In genomic region chr2:222919841-222920609, GRCh38 we compare ENCODE assay signal across 14 cellular contexts. TPM values are rescaled to one million over a fixed set of nuclear protein-coding genes. Genes with fewer than 3 reads are reported as not detected.
DNase-seq lines count a peak whose midpoint lies in the region; ATAC-seq, FAIRE-seq and TF ChIP-seq lines count a peak whose summit lies in the region.
"Had no signal": no experiment of that assay in that cellular context is flagged by ENCODE, and none has a peak within 500 bp of the region (broad histone marks: within the 10 kb centered on the region; RNA-seq: fewer than 3 reads in every experiment).

No MANE protein-coding gene starts in this region.

- peak overlapping the region; percentile 68 for H3K27ac ChIP-seq in K562 (ENCODE audit: extremely low read depth, low read depth, low read length)
- H3K27ac ChIP-seq in mesenchymal stem cell (ENCODE audit: low read length, poor library complexity, severe bottlenecking), result peak overlapping the region; percentile 68
- H3K27ac ChIP-seq: ascending aorta, suprapubic skin had no signal

- 0 out of 2 replicates have a peak, but pooled peaks have one; percentile 31 for TF ChIP-seq EP300 in K562 (IDR thresholded peaks at IDR 0.05; ENCODE audit: low read length)

- H3K23ac ChIP-seq in mesenchymal stem cell (ENCODE audit: low read length in 2 of 2), result no peak overlapping the region

- H3K27me3 ChIP-seq in BJ (ENCODE audit: control insufficient read depth, insufficient read depth, low read length), result no peaks in the 10 kb centered on the region
- H3K27me3 ChIP-seq in K562 (ENCODE audit: control insufficient read depth in 2 of 2, insufficient read depth in 2 of 2, low read length in 2 of 2), result no peaks in the 10 kb centered on the region
- H3K27me3 ChIP-seq in mesenchymal stem cell (ENCODE audit: control insufficient read depth in 1 of 2, insufficient read depth in 1 of 2, low read length in 2 of 2), result no peaks in the 10 kb centered on the region
- H3K27me3 ChIP-seq: ascending aorta, suprapubic skin had no signal

- FAIRE-seq in HTR-8/SVneo (lab: Jason Lieb, UNC) (peak; percentile 96), K562 (lab: Jason Lieb, UNC) (peak; percentile 63)
- FAIRE-seq: keratinocyte had no signal

- peak; percentile 78 for DNase-seq in BJ (ENCODE audit: low read depth)
- peak; percentile 79 for DNase-seq in HTR-8/SVneo (ENCODE audit: insufficient read length, low spot score)
- peak; percentile 43 to 79 (median 56) for DNase-seq in K562 (ENCODE audit: extremely low read depth in 1 of 4, low spot score in 3 of 4)
- peak; percentile 95 for DNase-seq in mesenchymal stem cell
- DNase-seq in activated naive CD4-positive, alpha-beta T cell (lab: John Stamatoyannopoulos, UW), result no peak
- DNase-seq in Ammon's horn (ENCODE audit: low spot score), result no peak
- DNase-seq in SK-N-DZ (ENCODE audit: low spot score), result no peak
- no peak for DNase-seq in NCI-H2107 treated with DMSO at 0.1 percent for 48 hours (lab: John Stamatoyannopoulos, UW; ENCODE audit: unreplicated experiment)
- DNase-seq: activated B cell treated with CpG ODN at 0.5 μM for 24 hours, GF-D8, NCI-H446 had no signal

- no peak overlapping the region for H4K8ac ChIP-seq in mesenchymal stem cell (ENCODE audit: low read length)

- H3K4me1 ChIP-seq in K562 (replicated peaks in 1 of 2; ENCODE audit: control insufficient read depth in 2 of 2, insufficient read depth in 2 of 2, low read length in 2 of 2) (peaks cover 0 to 17% of the 10 kb centered on the region in 2 experiments; a peak in 2 of 5 replicates), mesenchymal stem cell (ENCODE audit: control insufficient read depth, insufficient read depth, low read depth, low read length) (peaks cover 7% of the 10 kb centered on the region)
- H3K4me1 ChIP-seq: suprapubic skin had no signal

- H2BK5ac ChIP-seq in mesenchymal stem cell (ENCODE audit: low read depth, low read length, poor library complexity, severe bottlenecking), result no peak overlapping the region

- 5% methylated on average over 2 of the region's 2 CpGs for WGBS in K562 (ENCODE audit: insufficient coverage, low coverage, missing lambda C conversion rate)
- 50% methylated on average over 2 of the region's 2 CpGs for WGBS in mesenchymal stem cell

- BruUV-seq in K562 (replicated peaks; lab: Mats Ljungman, UMichigan), result no TSS peak

- no peak overlapping the region for H3K9ac ChIP-seq in K562 (ENCODE audit: insufficient read depth in 1 of 2, low read depth in 2 of 2, low read length in 2 of 2)
- peak overlapping the region; percentile 67 for H3K9ac ChIP-seq in mesenchymal stem cell (ENCODE audit: low read length)

- no peaks in the 10 kb centered on the region for H3K9me3 ChIP-seq in K562 (replicated peaks; ENCODE audit: control insufficient read depth, insufficient read depth, low read depth, low read length)
- H3K9me3 ChIP-seq in mesenchymal stem cell (ENCODE audit: control insufficient read depth, low read length), result no peaks in the 10 kb centered on the region
- H3K9me3 ChIP-seq: ascending aorta, suprapubic skin had no signal

- H2BK12ac ChIP-seq in mesenchymal stem cell (ENCODE audit: low read length in 2 of 2), result no peak overlapping the region

- no peaks in the 10 kb centered on the region for H4K20me1 ChIP-seq in K562 (replicated peaks; ENCODE audit: control insufficient read depth, insufficient read depth, low read length)

- POLR2A ChIA-PET in BJ (lab: Charles Lee), result no interaction called here
- POLR2A ChIA-PET in K562 (lab: Yijun Ruan, JAX), result no interaction called here

- no peak for TF ChIP-seq RAD21 in K562 (CRISPR knock-in tag; conservative IDR thresholded peaks at IDR 0.05 in 1 of 2, IDR thresholded peaks at IDR 0.05 in 1 of 2)

- H3K18ac ChIP-seq in mesenchymal stem cell (ENCODE audit: low read depth in 1 of 2, low read length in 2 of 2), result peak overlapping the region in 1 of 2 experiments; percentile 62

- H2BK120ac ChIP-seq in mesenchymal stem cell (ENCODE audit: low read depth, low read length), result no peak overlapping the region

- H3K9me1 ChIP-seq in K562 (ENCODE audit: control insufficient read depth, insufficient read depth, low read length), result no peaks in the 10 kb centered on the region

- H3K4ac ChIP-seq in mesenchymal stem cell (ENCODE audit: low read depth in 1 of 2, low read length in 2 of 2), result no peak overlapping the region

- CTCF ChIA-PET in BJ (lab: Yijun Ruan, JAX), result interaction anchor here (0.6 to 3.2 kb wide), 7 partner anchors 13 to 230 kb away, joined by 3 to 18 read pairs (median 3); no protein-coding TSS in a partner anchor
- CTCF ChIA-PET in K562 (lab: Yijun Ruan, JAX; ENCODE audit: low intra/inter-chr PET ratio), result no interaction called here

- H4K91ac ChIP-seq in mesenchymal stem cell (ENCODE audit: low read length), result no peak overlapping the region

- ATAC-seq in K562, result peak; percentile 88

- H2BK15ac ChIP-seq in mesenchymal stem cell (ENCODE audit: low read depth, poor library complexity, severe bottlenecking), result no peak overlapping the region

- no peak overlapping the region for H3K14ac ChIP-seq in mesenchymal stem cell (ENCODE audit: low read length in 2 of 2)

- H3K4me2 ChIP-seq in K562 (ENCODE audit: insufficient read depth, low read length), result peak overlapping the region; percentile 55
- H3K4me2 ChIP-seq in mesenchymal stem cell (ENCODE audit: low read length, poor library complexity, severe bottlenecking), result no peak overlapping the region

- TF ChIP-seq CTCF in BJ (IDR thresholded peaks at IDR 0.05; ENCODE audit: insufficient read depth, low read depth, low read length) (no peak), K562 (IDR thresholded peaks at IDR 0.05 in 2 of 3, conservative IDR thresholded peaks at IDR 0.05 in 1 of 3; ENCODE audit: insufficient read depth in 2 of 3, low read depth in 1 of 3, low read length in 3 of 3) (no peak)

- no peak overlapping the region for H2AFZ ChIP-seq in K562 (ENCODE audit: low read depth, low read length)
- no peak overlapping the region for H2AFZ ChIP-seq in mesenchymal stem cell (ENCODE audit: low read depth, low read length)

- peaks cover 4% of the 10 kb centered on the region for H3K36me3 ChIP-seq in BJ (ENCODE audit: control insufficient read depth, insufficient read depth, low read length)
- H3K36me3 ChIP-seq in K562 (ENCODE audit: control insufficient read depth, insufficient read depth, low read length), result peaks cover 84% of the 10 kb centered on the region
- H3K36me3 ChIP-seq in mesenchymal stem cell (ENCODE audit: control insufficient read depth in 1 of 2, insufficient read depth in 2 of 2, low read depth in 1 of 2, low read length in 2 of 2), result peaks cover 5 to 75% of the 10 kb centered on the region in 2 experiments

- peaks cover 45% of the 10 kb centered on the region for H3K79me2 ChIP-seq in K562 (ENCODE audit: control insufficient read depth, insufficient read depth, low read length)

- peak overlapping the region; percentile 88 for H2AK5ac ChIP-seq in mesenchymal stem cell (ENCODE audit: low read length, severe bottlenecking)

- in situ Hi-C loops in K562 (cut with MboI), result loop anchor here (10.0 kb wide), 1 partner anchor 225 kb away; no protein-coding TSS in a partner anchor

- H3K4me3 ChIP-seq in BJ (ENCODE audit: low read depth, low read length) (no peak overlapping the region), K562 (no peak overlapping the region), mesenchymal stem cell (ENCODE audit: insufficient read depth in 1 of 2, low read depth in 1 of 2, low read length in 2 of 2) (peak overlapping the region in 1 of 2 experiments; percentile 52)
- H3K4me3 ChIP-seq: ascending aorta, suprapubic skin had no signal

- intact Hi-C loops in K562 (cut with micrococcal nuclease), result no loop called here

- no peak for TF ChIP-seq POLR2A in K562 (conservative IDR thresholded peaks at IDR 0.05)

- peaks cover 8% of the 10 kb centered on the region for H3K79me1 ChIP-seq in mesenchymal stem cell (replicated peaks; ENCODE audit: low read length, poor library complexity, severe bottlenecking)

TF ChIP-seq in K562, 482 proteins besides CTCF, POLR2A, EP300 and RAD21 (continues in another document):
- TF ChIP-seq DDX20 (tag; IDR thresholded peaks at IDR 0.05; ENCODE audit: low read depth) (no peak), ATF7 (IDR thresholded peaks at IDR 0.05) (peak; percentile 83), RBM14 (IDR thresholded peaks at IDR 0.05; ENCODE audit: borderline replicate concordance, insufficient read depth, low read depth, low read length) (no peak), SMC3 (conservative IDR thresholded peaks at IDR 0.05; ENCODE audit: insufficient read depth, low read depth, low read length) (no peak), STAT5B (CRISPR knock-in tag; IDR thresholded peaks at IDR 0.05) (no peak), TBL1XR1 (IDR thresholded peaks at IDR 0.05; ENCODE audit: low read length in 2 of 2) (no peak), DPF2 (IDR thresholded peaks at IDR 0.05) (peak; percentile 81), SREBF1 (IDR thresholded peaks at IDR 0.05; ENCODE audit: borderline replicate concordance, low read depth, low read length) (no peak)

RNA-seq across cellular contexts. Expression of gene ACSL3, which starts 59.2 kb away (rescaled TPM):
- polyA plus RNA-seq in BJ (2011; rRNA removed) (46.3 and 56.8 TPM in 2 replicates), K562 (2011; rRNA removed) (96.7 and 115 TPM in 2 replicates), K562 (2014; fragmentation: Illumina TruSeq; extraction: Trizol) (69.4 and 78.8 TPM in 2 replicates), K562 (2014; fragmentation: Nextera tagmentation; extraction: Ambion mirVana) (10 to 100 TPM; 21.3 to 28.0 TPM), K562 (2014; rRNA removed) (66.0 and 75.5 TPM in 2 replicates)
- 43.6 and 51.9 TPM in 2 replicates for polyA minus RNA-seq in BJ (2011; rRNA and poly(A)+ RNA removed)
- total RNA-seq in K562 (2011; cell fraction: chromatin; rRNA removed; ENCODE audit: low replicate concordance), result 104 and 200 TPM in 2 replicates
- total RNA-seq in K562 (2011; cell fraction: nucleolus; rRNA removed), result 86.9 and 118 TPM in 2 replicates
- 148 and 153 TPM in 2 replicates for total RNA-seq in K562 (2011; cell fraction: nucleoplasm; rRNA removed)
- total RNA-seq in K562 (2014; rRNA removed) (88.2 and 99.7 TPM in 2 replicates), K562 (2014; rRNA removed; fragmentation: Illumina TruSeq; extraction: Trizol) (123 and 145 TPM in 2 replicates), K562 (2015; rRNA removed; fragmentation: Illumina TruSeq; extraction: Trizol) (102 and 108 TPM in 2 replicates), K562 (2021) (78.7 and 85.2 TPM in 2 replicates)
- 44.3 and 75.1 TPM in 2 replicates for polyA plus RNA-seq in K562 (2011; cell fraction: cytosol; rRNA removed)
- 31.8 and 43.0 TPM in 2 replicates for polyA plus RNA-seq in K562 (2011; cell fraction: nucleus; rRNA removed)
- polyA plus RNA-seq in K562 (2012), result 72.6 and 74.2 TPM in 2 replicates
- 184 and 219 TPM in 2 replicates for polyA minus RNA-seq in K562 (2011; rRNA and poly(A)+ RNA removed)
- 52.7 and 79.6 TPM in 2 replicates for polyA minus RNA-seq in K562 (2011; cell fraction: cytosol; rRNA and poly(A)+ RNA removed)
- 44.4 and 83.9 TPM in 2 replicates for polyA minus RNA-seq in K562 (2011; cell fraction: nucleus; rRNA and poly(A)+ RNA removed)
- 148 TPM for polyA plus RNA-seq in mesenchymal stem cell (2013, experiment 1 of 2)
- polyA plus RNA-seq in mesenchymal stem cell (2013, experiment 2 of 2), result 157 TPM
- 49.5 and 52.5 TPM in 2 replicates for polyA plus RNA-seq in SK-N-DZ (2014; cell fraction: cytosol; rRNA removed)
- polyA plus RNA-seq in SK-N-DZ (2014; cell fraction: nucleus; rRNA removed), result 28.1 and 29.8 TPM in 2 replicates

Comparison
In these comparisons a context has a peak if more than half of its experiments do, and no peak if none do; other contexts are left out.
1. DNase-seq: peak in BJ (single experiment), HTR-8/SVneo (single experiment), K562 (4 of 4) and mesenchymal stem cell (single experiment); none in activated naive CD4-positive, alpha-beta T cell (0 of 4), Ammon's horn (single experiment), SK-N-DZ (single experiment) and NCI-H2107 treated with DMSO at 0.1 percent for 48 hours (single experiment).